ENCODE assay signal across 38 cellular contexts in genomic region chr10:133097961-133098360, GRCh38. TPM values are rescaled to one million over a fixed set of nuclear protein-coding genes. Genes with fewer than 3 reads are reported as not detected.
"Had no signal": no experiment of that assay in that cellular context is flagged by ENCODE, and none has a peak within 500 bp of the region (broad histone marks: within the 10 kb centered on the region; RNA-seq: fewer than 3 reads in every experiment).

No MANE protein-coding gene starts in this region.

- H3K9me3 ChIP-seq: MG63 had no signal

- H3K4me3 ChIP-seq: MG63 had no signal

- DNase-seq: Karpas-422, Kasumi-1, MG63, MM.1S, MV-4-11, NCI-H1048, NCI-H1092, NCI-H1092 treated with DMSO at 0.1 percent for 48 hours, NCI-H1105, NCI-H1105 treated with DMSO at 0.1 percent for 48 hours, NCI-H1417, NCI-H1417 treated with DMSO at 0.1 percent for 48 hours, NCI-H1436, NCI-H1436 treated with DMSO at 0.1 percent for 48 hours, NCI-H146, NCI-H1694, NCI-H1694 treated with DMSO at 0.1 percent for 48 hours, NCI-H187, NCI-H187 treated with DMSO at 0.1 percent for 48 hours, NCI-H1930, NCI-H2029, NCI-H2029 treated with DMSO at 0.1 percent for 48 hours, NCI-H2081, NCI-H2081 treated with DMSO at 0.1 percent for 48 hours, NCI-H2107, NCI-H2171, NCI-H2171 treated with DMSO at 0.1 percent for 48 hours, NCI-H2227 treated with DMSO at 0.1 percent for 48 hours, NCI-H226, NCI-H345, NCI-H446, NCI-H446 treated with DMSO at 0.1 percent for 48 hours, NCI-H510A, NCI-H510A treated with DMSO at 0.1 percent for 48 hours had no signal

- H3K36me3 ChIP-seq: MG63 had no signal

RNA-seq across cellular contexts. Expression of gene ADGRA1, which starts 10.2 kb away (rescaled TPM):
- total RNA-seq: LHCN-M2, M059J, MCF 10A, NCI-H460 had no signal
